Comparison of ENCODE assay signal across 16 cellular contexts in genomic region chr2:63601061-63601460, GRCh38.
"Had no signal": no experiment of that assay in that cellular context is flagged by ENCODE, and none has a peak within 500 bp of the region (broad histone marks: within the 10 kb centered on the region; RNA-seq: fewer than 3 reads in every experiment).

No MANE protein-coding gene starts in this region.

- H3K4me3 ChIP-seq: gastroesophageal sphincter, right atrium auricular region, skin epidermis, upper lobe of left lung had no signal

- H3K4me1 ChIP-seq: upper lobe of left lung had no signal

- DNase-seq: activated CD4-positive, alpha-beta T cell treated with anti-CD3 and anti-CD28 coated beads for 48 hours; activated gamma-delta T cell; activated naive CD8-positive, alpha-beta T cell treated with anti-CD3 and anti-CD28 coated beads for 36 hours; activated T-cell treated with anti-CD3 and anti-CD28 coated beads, Interleukin-2, amount 50 U/mL, for 1 hour; anterior cingulate cortex; kidney; naive thymus-derived CD8-positive, alpha-beta T cell; posterior cingulate gyrus; substantia nigra; T-cell; upper lobe of left lung; WERI-Rb-1 had no signal

- H3K27me3 Mint-ChIP-seq: activated naive CD8-positive, alpha-beta T cell treated with anti-CD3 and anti-CD28 coated beads for 36 hours; naive thymus-derived CD8-positive, alpha-beta T cell; stimulated activated memory B cell treated with anti-CD40 and anti-IgM and Interleukin-4, amounts not matched to agents 10 μg/mL and 1 μg/mL and 100 μg/mL, for 72 hours; T-cell had no signal

- H3K27ac Mint-ChIP-seq: stimulated activated memory B cell treated with anti-CD40 and anti-IgM and Interleukin-4, amounts not matched to agents 10 μg/mL and 1 μg/mL and 100 μg/mL, for 72 hours had no signal

- H3K4me3 Mint-ChIP-seq: activated naive CD8-positive, alpha-beta T cell treated with anti-CD3 and anti-CD28 coated beads for 36 hours; naive thymus-derived CD8-positive, alpha-beta T cell; stimulated activated memory B cell treated with anti-CD40 and anti-IgM and Interleukin-4, amounts not matched to agents 10 μg/mL and 1 μg/mL and 100 μg/mL, for 72 hours; T-cell had no signal

- ATAC-seq: gastroesophageal sphincter; naive thymus-derived CD8-positive, alpha-beta T cell; stimulated activated memory B cell treated with anti-CD40 and anti-IgM and Interleukin-4, amounts not matched to agents 10 μg/mL and 1 μg/mL and 100 μg/mL, for 72 hours; T-cell had no signal

- H3K9me3 Mint-ChIP-seq: activated naive CD8-positive, alpha-beta T cell treated with anti-CD3 and anti-CD28 coated beads for 36 hours; naive thymus-derived CD8-positive, alpha-beta T cell; stimulated activated memory B cell treated with anti-CD40 and anti-IgM and Interleukin-4, amounts not matched to agents 10 μg/mL and 1 μg/mL and 100 μg/mL, for 72 hours; T-cell had no signal

- H3K27me3 ChIP-seq: gastroesophageal sphincter, right atrium auricular region, upper lobe of left lung had no signal

- H3K9me3 ChIP-seq: gastroesophageal sphincter, right atrium auricular region, upper lobe of left lung had no signal

- H3K27ac ChIP-seq: gastroesophageal sphincter, right atrium auricular region, skin epidermis, upper lobe of left lung, WERI-Rb-1 had no signal
